Comparison of ENCODE assay signal across 10 cellular contexts in genomic region chr1:203039609-203040517, GRCh38. TPM values are rescaled to one million over a fixed set of nuclear protein-coding genes. Genes with fewer than 3 reads are reported as not detected.
DNase-seq lines count a peak whose midpoint lies in the region; ATAC-seq lines count a peak whose summit lies in the region.
"Had no signal": no experiment of that assay in that cellular context is flagged by ENCODE, and none has a peak within 500 bp of the region (broad histone marks: within the 10 kb centered on the region; RNA-seq: fewer than 3 reads in every experiment).

No MANE protein-coding gene starts in this region.

- peak; percentile 29 for DNase-seq in COLO668 (lab: John Stamatoyannopoulos, UW; ENCODE audit: unreplicated experiment)
- DNase-seq in UCSD-AML1 (lab: John Stamatoyannopoulos, UW; ENCODE audit: unreplicated experiment): peak; percentile 76
- DNase-seq in lung microvascular endothelial cell (ENCODE audit: low read depth in 2 of 2): peak; percentile 9 to 13
- DNase-seq in stimulated activated CD8-positive, alpha-beta memory T cell treated with anti-CD3 and anti-CD28 coated beads, Interleukin-4, amount 100 ng/mL, for 48 hours: no peak
- DNase-seq in NCI-H1436 treated with DMSO at 0.1 percent for 48 hours (lab: John Stamatoyannopoulos, UW): no peak

- ATAC-seq in HG03103 (IDR thresholded peaks at IDR 0.05; ENCODE audit: low read depth, unreplicated experiment) (peak; percentile 28), GM18519 (IDR thresholded peaks at IDR 0.05; ENCODE audit: low FRiP score, unreplicated experiment) (no peak), GM21619 (IDR thresholded peaks at IDR 0.05; ENCODE audit: unreplicated experiment) (no peak)

RNA-seq across cellular contexts. Expression of gene PPFIA4, which starts 13.6 kb away (rescaled TPM):
- total RNA-seq in lung microvascular endothelial cell: under 0.01 TPM in 2 replicates

RNA-seq across cellular contexts. Expression of gene TMEM183A, which starts 32.7 kb away (rescaled TPM):
- 62.3 and 70.0 TPM in 2 replicates for total RNA-seq in lung microvascular endothelial cell

RNA-seq across cellular contexts. Expression of gene MYOG, which starts 45.9 kb away (rescaled TPM):
- not detected in 2 replicates for total RNA-seq in lung microvascular endothelial cell
- total RNA-seq: lower leg skin, NCI-H460 had no signal

Comparison
In these comparisons a context has a peak if more than half of its experiments do, and no peak if none do; other contexts are left out.
1. DNase-seq: peak in COLO668 (single experiment), UCSD-AML1 (single experiment) and lung microvascular endothelial cell (2 of 2); none in stimulated activated CD8-positive, alpha-beta memory T cell treated with anti-CD3 and anti-CD28 coated beads, Interleukin-4, amount 100 ng/mL, for 48 hours (single experiment) and NCI-H1436 treated with DMSO at 0.1 percent for 48 hours (single experiment).